In the genomic region with DNA sequence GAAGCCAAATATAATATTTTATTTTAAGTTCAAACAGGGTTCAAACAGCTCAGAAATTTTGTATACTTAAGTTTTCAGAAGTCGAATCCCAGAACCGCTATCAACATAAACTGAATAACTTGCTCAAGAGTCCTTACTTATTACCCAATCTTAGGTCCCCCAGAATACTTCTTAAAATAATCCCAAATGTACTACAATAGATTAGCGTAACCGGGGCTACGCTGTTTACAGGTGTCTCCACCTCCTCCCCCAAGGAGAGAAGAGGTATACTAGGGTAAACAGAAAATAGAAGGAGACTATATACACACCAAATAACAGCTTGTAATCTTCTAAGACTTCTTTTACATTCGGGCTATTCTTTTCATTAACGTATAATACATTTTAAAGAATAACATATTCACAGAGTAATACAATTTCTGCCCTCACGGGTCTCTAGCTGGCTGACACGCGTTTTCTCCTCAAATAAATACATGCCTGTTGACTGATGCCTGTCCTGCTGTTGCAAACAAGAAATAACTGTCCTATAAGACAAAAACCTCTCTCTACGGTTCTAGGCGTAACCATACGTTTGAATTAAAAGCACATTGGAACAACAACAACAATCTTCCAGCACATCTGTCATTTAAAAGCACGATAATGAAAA, we compare ENCODE assay signal across 1 cellular context.
TF ChIP-seq lines count a peak whose summit lies in the region.

No MANE protein-coding gene starts in this region.

TF ChIP-seq in H1, 55 proteins besides CTCF, POLR2A, EP300 and RAD21 (continued from another document):
- TF ChIP-seq, protein P1, sequence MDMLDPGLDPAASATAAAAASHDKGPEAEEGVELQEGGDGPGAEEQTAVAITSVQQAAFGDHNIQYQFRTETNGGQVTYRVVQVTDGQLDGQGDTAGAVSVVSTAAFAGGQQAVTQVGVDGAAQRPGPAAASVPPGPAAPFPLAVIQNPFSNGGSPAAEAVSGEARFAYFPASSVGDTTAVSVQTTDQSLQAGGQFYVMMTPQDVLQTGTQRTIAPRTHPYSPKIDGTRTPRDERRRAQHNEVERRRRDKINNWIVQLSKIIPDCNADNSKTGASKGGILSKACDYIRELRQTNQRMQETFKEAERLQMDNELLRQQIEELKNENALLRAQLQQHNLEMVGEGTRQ (IDR thresholded peaks at IDR 0.05; ENCODE audit: low read length) = no peak
- TF ChIP-seq CHD2 (IDR thresholded peaks at IDR 0.05; ENCODE audit: low read length) (no peak), CBX5 (IDR thresholded peaks at IDR 0.05; ENCODE audit: low read depth, low read length) (no peak), SUZ12 (IDR thresholded peaks at IDR 0.05; ENCODE audit: low read length) (no peak), CBX8 (IDR thresholded peaks at IDR 0.05; ENCODE audit: borderline replicate concordance, low read depth, low read length) (no peak), PHF8 (conservative IDR thresholded peaks at IDR 0.05; ENCODE audit: low read depth, low read length) (no peak)
TF ChIP-seq in H1: peak in this region for 0.
